ENCODE assay signal across 9 cellular contexts in genomic region chr10:43221419-43222293, GRCh38. TPM values are rescaled to one million over a fixed set of nuclear protein-coding genes. Genes with fewer than 3 reads are reported as not detected.
DNase-seq lines count a peak whose midpoint lies in the region; ATAC-seq and TF ChIP-seq lines count a peak whose summit lies in the region.
"Had no signal": no experiment of that assay in that cellular context is flagged by ENCODE, and none has a peak within 500 bp of the region (broad histone marks: within the 10 kb centered on the region; RNA-seq: fewer than 3 reads in every experiment).

No MANE protein-coding gene starts in this region.

- H3K36me3 ChIP-seq in Karpas-422 (ENCODE audit: insufficient read depth, low read length), result no peaks in the 10 kb centered on the region

- H3K4me3 Mint-ChIP-seq in chondrocyte (ENCODE audit: unreplicated experiment) (no peak overlapping the region), neural crest cell (no peak overlapping the region)

- no peak overlapping the region for H3K27ac ChIP-seq in Karpas-422 (ENCODE audit: low read length)
- H3K27ac ChIP-seq: SK-N-MC had no signal

- H3K9me3 Mint-ChIP-seq in chondrocyte (ENCODE audit: low read depth) (no peaks in the 10 kb centered on the region), neural crest cell (no peaks in the 10 kb centered on the region)

- H3K9ac ChIP-seq in Karpas-422 (ENCODE audit: low read length), result no peak overlapping the region

- 0 out of 3 replicates have a peak, but pooled peaks have one; percentile 13 for TF ChIP-seq CTCF in GM12872 (IDR thresholded peaks at IDR 0.05; ENCODE audit: insufficient read depth, low read depth, low read length)
- peak; percentile 45 for TF ChIP-seq CTCF in chondrocyte (IDR thresholded peaks at IDR 0.05)
- peak; percentile 23 for TF ChIP-seq CTCF in neural crest cell (conservative IDR thresholded peaks at IDR 0.05)

- H3K4me3 ChIP-seq in Karpas-422 (ENCODE audit: low read length), result no peak overlapping the region
- H3K4me3 ChIP-seq: SK-N-MC had no signal

- H3K9me2 ChIP-seq in Karpas-422 (replicated peaks; ENCODE audit: insufficient read depth, low read length), result no peaks in the 10 kb centered on the region

- no peaks in the 10 kb centered on the region for H3K79me2 ChIP-seq in Karpas-422 (ENCODE audit: low read length)

- no peak overlapping the region for H3K27ac Mint-ChIP-seq in chondrocyte (ENCODE audit: unreplicated experiment)
- no peak overlapping the region for H3K27ac Mint-ChIP-seq in neural crest cell (ENCODE audit: unreplicated experiment)

- no peak for ATAC-seq in HG03342 (IDR thresholded peaks at IDR 0.05; ENCODE audit: unreplicated experiment)

- no peaks in the 10 kb centered on the region; the same call in 1 of the 2 replicates for H4K20me1 ChIP-seq in Karpas-422 (ENCODE audit: insufficient read depth, low read depth, low read length)

- no peaks in the 10 kb centered on the region for H3K9me3 ChIP-seq in Karpas-422 (ENCODE audit: low read length)

- DNase-seq in Karpas-422 (peak; percentile 51), chondrocyte (ENCODE audit: low spot score) (peak; percentile 79), neural crest cell (ENCODE audit: low read depth, low spot score) (no peak), DMS153 treated with DMSO at 0.1 percent for 48 hours (lab: John Stamatoyannopoulos, UW; ENCODE audit: unreplicated experiment) (no peak), NCI-H2171 (lab: John Stamatoyannopoulos, UW) (no peak), NCI-H748 treated with DMSO at 0.1 percent for 48 hours (lab: John Stamatoyannopoulos, UW) (no peak)

- H3K27me3 Mint-ChIP-seq in chondrocyte (ENCODE audit: low read depth), result peaks cover 42% of the 10 kb centered on the region
- peaks cover 33% of the 10 kb centered on the region for H3K27me3 Mint-ChIP-seq in neural crest cell (ENCODE audit: low read depth)

- peaks cover 6% of the 10 kb centered on the region; the same call in 1 of the 2 replicates for H3K4me1 ChIP-seq in Karpas-422 (ENCODE audit: low read length)

- no peaks in the 10 kb centered on the region for H3K27me3 ChIP-seq in Karpas-422 (ENCODE audit: low read length)

- no peaks in the 10 kb centered on the region for H3K36me3 Mint-ChIP-seq in chondrocyte (ENCODE audit: low read depth)
- no peaks in the 10 kb centered on the region for H3K36me3 Mint-ChIP-seq in neural crest cell (ENCODE audit: low read depth)

- H3K4me1 Mint-ChIP-seq in chondrocyte (ENCODE audit: low read depth) (no peaks in the 10 kb centered on the region), neural crest cell (peaks cover 11% of the 10 kb centered on the region)

- no peak overlapping the region for H3K4me2 ChIP-seq in Karpas-422 (ENCODE audit: low read depth, low read length, poor library complexity, severe bottlenecking)

- H2AFZ ChIP-seq in Karpas-422 (ENCODE audit: low read length), result no peak overlapping the region

RNA-seq across cellular contexts. Expression of gene RASGEF1A, which starts 45.2 kb away (rescaled TPM):
- not detected in 2 replicates for total RNA-seq in Karpas-422 (2014; rRNA removed; shearing (Covaris generic); ENCODE audit: low replicate concordance)
- total RNA-seq in chondrocyte, result 0.05 to 0.18 TPM in 2 of 3 replicates, not detected in the other
- 1.0 and 1.3 TPM in 2 replicates for total RNA-seq in neural crest cell

Comparison
In these comparisons a context has a peak if more than half of its experiments do, and no peak if none do; other contexts are left out.
1. DNase-seq: peak in Karpas-422 (single experiment) and chondrocyte (single experiment); none in neural crest cell (single experiment), DMS153 treated with DMSO at 0.1 percent for 48 hours (single experiment), NCI-H2171 (single experiment) and NCI-H748 treated with DMSO at 0.1 percent for 48 hours (single experiment).
2. Peak in every context shown above with its lines, with median percentiles within 50 percentile points of each other: CTCF ChIP-seq.